ENCODE assay signal across 1 cellular context in the genomic region with DNA sequence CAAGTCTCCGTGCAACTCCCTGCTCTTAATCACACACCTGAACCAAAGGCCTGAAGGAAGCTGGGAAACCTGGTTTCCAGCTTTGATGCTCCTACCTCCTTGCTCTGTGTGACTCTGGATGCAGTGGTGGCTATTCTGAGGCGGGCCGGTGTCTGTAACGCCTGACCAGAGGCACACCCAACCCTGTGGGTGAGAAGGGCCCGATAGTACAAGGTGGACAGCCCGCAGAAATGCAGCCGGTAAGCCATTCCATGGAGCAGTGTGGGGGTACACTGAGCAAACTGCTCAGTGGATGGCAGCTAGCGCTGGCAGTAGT.
TF ChIP-seq lines count a peak whose summit lies in the region.

No MANE protein-coding gene starts in this region.

TF ChIP-seq in HepG2, 621 proteins besides CTCF, POLR2A, EP300 and RAD21 (continued from another document):
- TF ChIP-seq, protein P1, sequence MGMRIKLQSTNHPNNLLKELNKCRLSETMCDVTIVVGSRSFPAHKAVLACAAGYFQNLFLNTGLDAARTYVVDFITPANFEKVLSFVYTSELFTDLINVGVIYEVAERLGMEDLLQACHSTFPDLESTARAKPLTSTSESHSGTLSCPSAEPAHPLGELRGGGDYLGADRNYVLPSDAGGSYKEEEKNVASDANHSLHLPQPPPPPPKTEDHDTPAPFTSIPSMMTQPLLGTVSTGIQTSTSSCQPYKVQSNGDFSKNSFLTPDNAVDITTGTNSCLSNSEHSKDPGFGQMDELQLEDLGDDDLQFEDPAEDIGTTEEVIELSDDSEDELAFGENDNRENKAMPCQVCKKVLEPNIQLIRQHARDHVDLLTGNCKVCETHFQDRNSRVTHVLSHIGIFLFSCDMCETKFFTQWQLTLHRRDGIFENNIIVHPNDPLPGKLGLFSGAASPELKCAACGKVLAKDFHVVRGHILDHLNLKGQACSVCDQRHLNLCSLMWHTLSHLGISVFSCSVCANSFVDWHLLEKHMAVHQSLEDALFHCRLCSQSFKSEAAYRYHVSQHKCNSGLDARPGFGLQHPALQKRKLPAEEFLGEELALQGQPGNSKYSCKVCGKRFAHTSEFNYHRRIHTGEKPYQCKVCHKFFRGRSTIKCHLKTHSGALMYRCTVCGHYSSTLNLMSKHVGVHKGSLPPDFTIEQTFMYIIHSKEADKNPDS (CRISPR knock-in tag; IDR thresholded peaks at IDR 0.05) = 0 out of 2 replicates have a peak, but pooled peaks have one; percentile 28
- TF ChIP-seq AFF4 (CRISPR knock-in tag; IDR thresholded peaks at IDR 0.05) (no peak), ZFP91 (CRISPR knock-in tag; IDR thresholded peaks at IDR 0.05; ENCODE audit: borderline replicate concordance) (peak; percentile 39; the same call in 1 of the 2 replicates), NCOA1 (CRISPR knock-in tag; IDR thresholded peaks at IDR 0.05) (0 out of 2 replicates have a peak, but pooled peaks have one; percentile 37), HNRNPUL1 (IDR thresholded peaks at IDR 0.05; ENCODE audit: low read depth, low read length) (no peak), SP5 (CRISPR knock-in tag; IDR thresholded peaks at IDR 0.05; ENCODE audit: borderline replicate concordance, low read depth) (no peak), ZNF598 (CRISPR knock-in tag; IDR thresholded peaks at IDR 0.05; ENCODE audit: borderline replicate concordance) (0 out of 2 replicates have a peak, but pooled peaks have one; percentile 35), PHF8 (CRISPR knock-in tag; IDR thresholded peaks at IDR 0.05) (0 out of 2 replicates have a peak, but pooled peaks have one; percentile 17), ESRRA (CRISPR knock-in tag; IDR thresholded peaks at IDR 0.05; ENCODE audit: low read depth) (0 out of 2 replicates have a peak, but pooled peaks have one; percentile 35), KDM3A (CRISPR knock-in tag; IDR thresholded peaks at IDR 0.05; ENCODE audit: low read depth) (peak; percentile 4; the same call in 1 of the 2 replicates)
